In genomic region chr19:38666662-38667448, GRCh38 we compare ENCODE assay signal across 8 cellular contexts. TPM values are rescaled to one million over a fixed set of nuclear protein-coding genes. Genes with fewer than 3 reads are reported as not detected.
A peak's percentile ranks its signal among the peaks of the same experiment; 100 is the strongest.
DNase-seq lines count a peak whose midpoint lies in the region; ATAC-seq and TF ChIP-seq lines count a peak whose summit lies in the region.

No MANE protein-coding gene starts in this region.

- H3K27me3 ChIP-seq in effector memory CD4-positive, alpha-beta T cell (replicated peaks; ENCODE audit: control insufficient read depth, insufficient read depth, low read length, poor library complexity, severe bottlenecking): no peaks in the 10 kb centered on the region
- no peaks in the 10 kb centered on the region for H3K27me3 ChIP-seq in uterus

- H3K27me3 Mint-ChIP-seq in activated naive CD4-positive, alpha-beta T cell treated with anti-CD3 and anti-CD28 coated beads for 36 hours (ENCODE audit: low read depth): peaks cover 18% of the 10 kb centered on the region
- no peaks in the 10 kb centered on the region for H3K27me3 Mint-ChIP-seq in T-helper 1 cell treated with Interleukin-12 subunit alpha and Interleukin-12 subunit beta and Interleukin-4 antibody, amounts not matched to agents 30 μg/mL and 1 μg/mL, for 36 hours (ENCODE audit: low read depth)
- H3K27me3 Mint-ChIP-seq in mesothelial cell of epicardium (ENCODE audit: low read depth): no peaks in the 10 kb centered on the region

- peaks cover 66% of the 10 kb centered on the region for H3K4me1 ChIP-seq in effector memory CD4-positive, alpha-beta T cell (ENCODE audit: control insufficient read depth, insufficient read depth, low read length, poor library complexity, severe bottlenecking)
- H3K4me1 ChIP-seq in uterus: peaks cover 33 to 72% of the 10 kb centered on the region in 2 donors

- H3K4me1 Mint-ChIP-seq in activated naive CD4-positive, alpha-beta T cell treated with anti-CD3 and anti-CD28 coated beads for 36 hours (ENCODE audit: low read depth): peaks cover 52% of the 10 kb centered on the region
- peaks cover 74% of the 10 kb centered on the region for H3K4me1 Mint-ChIP-seq in T-helper 1 cell treated with Interleukin-12 subunit alpha and Interleukin-12 subunit beta and Interleukin-4 antibody, amounts not matched to agents 30 μg/mL and 1 μg/mL, for 36 hours (ENCODE audit: low read depth)
- H3K4me1 Mint-ChIP-seq in mesothelial cell of epicardium: peaks cover 96% of the 10 kb centered on the region

- no peak overlapping the region for H3K27ac Mint-ChIP-seq in activated naive CD4-positive, alpha-beta T cell treated with anti-CD3 and anti-CD28 coated beads for 36 hours
- H3K27ac Mint-ChIP-seq in T-helper 1 cell treated with Interleukin-12 subunit alpha and Interleukin-12 subunit beta and Interleukin-4 antibody, amounts not matched to agents 30 μg/mL and 1 μg/mL, for 36 hours: peak overlapping the region; percentile 79
- H3K27ac Mint-ChIP-seq in mesothelial cell of epicardium: peak overlapping the region; percentile 98

- no peak overlapping the region for H3K4me3 Mint-ChIP-seq in activated naive CD4-positive, alpha-beta T cell treated with anti-CD3 and anti-CD28 coated beads for 36 hours
- peak overlapping the region; percentile 49 for H3K4me3 Mint-ChIP-seq in T-helper 1 cell treated with Interleukin-12 subunit alpha and Interleukin-12 subunit beta and Interleukin-4 antibody, amounts not matched to agents 30 μg/mL and 1 μg/mL, for 36 hours
- H3K4me3 Mint-ChIP-seq in mesothelial cell of epicardium: peak overlapping the region; percentile 5

- no peaks in the 10 kb centered on the region for H3K9me3 ChIP-seq in effector memory CD4-positive, alpha-beta T cell (ENCODE audit: control insufficient read depth, low read length)
- no peaks in the 10 kb centered on the region for H3K9me3 ChIP-seq in uterus

- TF ChIP-seq CTCF in mesothelial cell of epicardium (IDR thresholded peaks at IDR 0.05; ENCODE audit: unreplicated experiment): no peak
- TF ChIP-seq CTCF in uterus (IDR thresholded peaks at IDR 0.05): no peak

- H3K36me3 Mint-ChIP-seq in activated naive CD4-positive, alpha-beta T cell treated with anti-CD3 and anti-CD28 coated beads for 36 hours (ENCODE audit: low read depth): peaks cover 5% of the 10 kb centered on the region
- peaks cover 14% of the 10 kb centered on the region for H3K36me3 Mint-ChIP-seq in T-helper 1 cell treated with Interleukin-12 subunit alpha and Interleukin-12 subunit beta and Interleukin-4 antibody, amounts not matched to agents 30 μg/mL and 1 μg/mL, for 36 hours (ENCODE audit: low read depth)
- peaks cover 2% of the 10 kb centered on the region for H3K36me3 Mint-ChIP-seq in mesothelial cell of epicardium

- no peaks in the 10 kb centered on the region for H3K36me3 ChIP-seq in effector memory CD4-positive, alpha-beta T cell (ENCODE audit: control insufficient read depth, insufficient read depth, low read length)
- H3K36me3 ChIP-seq in uterus: no peaks in the 10 kb centered on the region

- CTCF ChIA-PET in activated naive CD4-positive, alpha-beta T cell treated with anti-CD3 and anti-CD28 coated beads for 36 hours (lab: Charles Lee): interaction anchor here (1.0 to 1.3 kb wide), 2 partner anchors 33 to 221 kb away, joined by 4 read pairs; no protein-coding TSS in a partner anchor

- intact Hi-C loops in activated naive CD4-positive, alpha-beta T cell treated with anti-CD3 and anti-CD28 coated beads for 36 hours (cut with micrococcal nuclease): no loop called here
- intact Hi-C loops in uterus (cut with DNase I; ENCODE audit: low total_unique reads): no loop called here

- no peak for ATAC-seq in GM19324 (IDR thresholded peaks at IDR 0.05; ENCODE audit: low FRiP score, unreplicated experiment)
- no peak for ATAC-seq in HG02885 (IDR thresholded peaks at IDR 0.05; ENCODE audit: poor library complexity, unreplicated experiment)

- no peak for TF ChIP-seq POLR2A in uterus (IDR thresholded peaks at IDR 0.05)

- no peak overlapping the region for H3K4me3 ChIP-seq in effector memory CD4-positive, alpha-beta T cell (ENCODE audit: insufficient read depth, low read depth, low read length, poor library complexity, severe bottlenecking)
- no peak overlapping the region for H3K4me3 ChIP-seq in uterus

- peak overlapping the region; percentile 36 for H3K27ac ChIP-seq in effector memory CD4-positive, alpha-beta T cell (ENCODE audit: insufficient read depth, low read length, poor library complexity, severe bottlenecking)
- H3K27ac ChIP-seq in uterus: peak overlapping the region; percentile 98

- DNase-seq in activated naive CD4-positive, alpha-beta T cell treated with anti-CD3 and anti-CD28 coated beads for 36 hours: peak; percentile 30
- no peak for DNase-seq in activated naive CD4-positive, alpha-beta T cell (lab: John Stamatoyannopoulos, UW)
- peak in 1 of 3 donors; percentile 35 for DNase-seq in effector memory CD4-positive, alpha-beta T cell
- DNase-seq in mesothelial cell of epicardium (ENCODE audit: low spot score in 2 of 2, unreplicated experiment in 2 of 2) (no peak), uterus (no peak)

- no peaks in the 10 kb centered on the region for H3K9me3 Mint-ChIP-seq in activated naive CD4-positive, alpha-beta T cell treated with anti-CD3 and anti-CD28 coated beads for 36 hours
- no peaks in the 10 kb centered on the region for H3K9me3 Mint-ChIP-seq in T-helper 1 cell treated with Interleukin-12 subunit alpha and Interleukin-12 subunit beta and Interleukin-4 antibody, amounts not matched to agents 30 μg/mL and 1 μg/mL, for 36 hours
- H3K9me3 Mint-ChIP-seq in mesothelial cell of epicardium: no peaks in the 10 kb centered on the region

RNA-seq across cellular contexts. Expression of gene ACTN4, which starts 19.4 kb away (rescaled TPM):
- total RNA-seq in activated naive CD4-positive, alpha-beta T cell treated with anti-CD3 and anti-CD28 coated beads for 36 hours: 100 to 1,000 TPM; 117 to 119 TPM
- 452 to 469 TPM (median 460 TPM) in 3 replicates for total RNA-seq in mesothelial cell of epicardium
- 100 to 1,000 TPM; 259 to 844 (median 429) TPM for total RNA-seq in uterus

RNA-seq across cellular contexts. Expression of gene EIF3K, which starts 47.9 kb away (rescaled TPM):
- total RNA-seq in activated naive CD4-positive, alpha-beta T cell treated with anti-CD3 and anti-CD28 coated beads for 36 hours: 100 to 1,000 TPM; 299 to 324 TPM
- total RNA-seq in mesothelial cell of epicardium (198 to 213 TPM (median 201 TPM) in 3 replicates), uterus (100 to 1,000 TPM; 211 to 441 (median 246) TPM)

RNA-seq across cellular contexts. Expression of gene MAP4K1, which starts 49.1 kb away (rescaled TPM):
- 100 to 1,000 TPM; 135 to 148 TPM for total RNA-seq in activated naive CD4-positive, alpha-beta T cell treated with anti-CD3 and anti-CD28 coated beads for 36 hours
- 3.9 to 5.6 TPM (median 4.9 TPM) in 3 replicates for total RNA-seq in mesothelial cell of epicardium
- 1 to 10 TPM in 2 of 4 donors, under 1 TPM in 1, not detected in 1; 0.55 to 4.5 (median 3.6) TPM for total RNA-seq in uterus

Comparison
In these comparisons a context has a peak if more than half of its experiments do, and no peak if none do; other contexts are left out.
1. RNA of gene MAP4K1, which starts 49.1 kb away (total RNA-seq): 135 to 148 TPM in activated naive CD4-positive, alpha-beta T cell treated with anti-CD3 and anti-CD28 coated beads for 36 hours; 3.9 to 5.6 TPM in mesothelial cell of epicardium and 0.55 to 4.5 TPM in uterus; every median in the first group is over 10 times any median in the second.